ENCODE assay signal across 25 cellular contexts in genomic region chr15:90735929-90736328, GRCh38. TPM values are rescaled to one million over a fixed set of nuclear protein-coding genes. Genes with fewer than 3 reads are reported as not detected.
A peak's percentile ranks its signal among the peaks of the same experiment; 100 is the strongest.
DNase-seq lines count a peak whose midpoint lies in the region; ATAC-seq, FAIRE-seq and TF ChIP-seq lines count a peak whose summit lies in the region.
"Had no signal": no experiment of that assay in that cellular context is flagged by ENCODE, and none has a peak within 500 bp of the region (broad histone marks: within the 10 kb centered on the region; RNA-seq: fewer than 3 reads in every experiment).

No MANE protein-coding gene starts in this region.

- H3K4me3 ChIP-seq in HepG2 (replicated peaks in 1 of 3; ENCODE audit: insufficient read depth in 1 of 3, low read depth in 2 of 3, low read length in 3 of 3), result no peak overlapping the region
- H3K4me3 ChIP-seq in right lobe of liver, result no peak overlapping the region
- no peak overlapping the region for H3K4me3 ChIP-seq in GM12878
- no peak overlapping the region for H3K4me3 ChIP-seq in mesenchymal stem cell (ENCODE audit: insufficient read depth in 1 of 2, low read depth in 1 of 2, low read length in 2 of 2)
- no peak overlapping the region for H3K4me3 ChIP-seq in effector memory CD4-positive, alpha-beta T cell (ENCODE audit: insufficient read depth, low read depth, low read length, poor library complexity, severe bottlenecking)
- H3K4me3 ChIP-seq in PC-9, result no peak overlapping the region
- H3K4me3 ChIP-seq: GM23248, K562 had no signal

- H2BK15ac ChIP-seq in mesenchymal stem cell (ENCODE audit: low read depth, poor library complexity, severe bottlenecking), result no peak overlapping the region

- no peak overlapping the region for H3K4ac ChIP-seq in mesenchymal stem cell (ENCODE audit: low read depth in 1 of 2, low read length in 2 of 2)

- H3F3A ChIP-seq in PC-9 (ENCODE audit: insufficient read depth, low read depth), result 0 out of 2 replicates have a peak, but pooled peaks cover 7% of the 10 kb centered on the region

- H2AK5ac ChIP-seq in mesenchymal stem cell (ENCODE audit: low read length, severe bottlenecking), result no peak overlapping the region

- FAIRE-seq in HepG2 (lab: Jason Lieb, UNC), result peak; percentile 30
- FAIRE-seq in GM12878 (lab: Jason Lieb, UNC), result peak; percentile 75
- FAIRE-seq: K562 had no signal

- H2BK120ac ChIP-seq in mesenchymal stem cell (ENCODE audit: low read depth, low read length), result no peak overlapping the region

- no peaks in the 10 kb centered on the region for H3K4me1 ChIP-seq in HepG2 (ENCODE audit: insufficient read depth, low read length)
- H3K4me1 ChIP-seq in right lobe of liver, result no peaks in the 10 kb centered on the region
- H3K4me1 ChIP-seq in GM12878 (ENCODE audit: control insufficient read depth, insufficient read depth, low read length), result no peaks in the 10 kb centered on the region
- H3K4me1 ChIP-seq in mesenchymal stem cell (ENCODE audit: control insufficient read depth, insufficient read depth, low read depth, low read length), result no peaks in the 10 kb centered on the region
- no peaks in the 10 kb centered on the region for H3K4me1 ChIP-seq in effector memory CD4-positive, alpha-beta T cell (ENCODE audit: control insufficient read depth, insufficient read depth, low read length, poor library complexity, severe bottlenecking)
- H3K4me1 ChIP-seq in PC-9 (replicated peaks; ENCODE audit: insufficient read depth), result no peaks in the 10 kb centered on the region

- no peak for ATAC-seq in HepG2
- no peak for ATAC-seq in right lobe of liver
- ATAC-seq in GM12878, result peak; percentile 55
- no peak for ATAC-seq in GM19467 (IDR thresholded peaks at IDR 0.05; ENCODE audit: unreplicated experiment)
- ATAC-seq: CD8-positive, alpha-beta T cell; K562; Panc1; SK-N-SH treated with all-trans-retinoic acid at 6 μM for 48 hours had no signal

- H2AFZ ChIP-seq in HepG2 (ENCODE audit: low read length) (no peak overlapping the region), GM12878 (ENCODE audit: control insufficient read depth, low read depth, low read length) (peak overlapping the region; percentile 3), mesenchymal stem cell (ENCODE audit: low read depth, low read length) (no peak overlapping the region), PC-9 (no peak overlapping the region)
- H2AFZ ChIP-seq: GM23248 had no signal

- no peaks in the 10 kb centered on the region for H3K79me2 ChIP-seq in HepG2 (ENCODE audit: insufficient read depth, low read length)
- peaks cover 27% of the 10 kb centered on the region for H3K79me2 ChIP-seq in GM12878 (ENCODE audit: control insufficient read depth, insufficient read depth, low read length)
- H3K79me2 ChIP-seq in PC-9 (ENCODE audit: low read depth), result peaks cover 3% of the 10 kb centered on the region; the same call in 1 of the 2 replicates

- TF ChIP-seq RAD21 in HepG2 (CRISPR knock-in tag; IDR thresholded peaks at IDR 0.05), result no peak
- no peak for TF ChIP-seq RAD21 in GM12878 (IDR thresholded peaks at IDR 0.05; ENCODE audit: insufficient read depth, low read depth, low read length)

- no peak overlapping the region for H3K27ac ChIP-seq in HepG2 (ENCODE audit: extremely low read length, insufficient read depth, low read length)
- H3K27ac ChIP-seq in right lobe of liver, result no peak overlapping the region
- H3K27ac ChIP-seq in GM12878 (ENCODE audit: control insufficient read depth, insufficient read depth), result no peak overlapping the region; the same call in 1 of the 2 replicates
- H3K27ac ChIP-seq in mesenchymal stem cell (ENCODE audit: low read length, poor library complexity, severe bottlenecking), result no peak overlapping the region
- no peak overlapping the region for H3K27ac ChIP-seq in effector memory CD4-positive, alpha-beta T cell (ENCODE audit: insufficient read depth, low read length, poor library complexity, severe bottlenecking)
- no peak overlapping the region for H3K27ac ChIP-seq in PC-9
- H3K27ac ChIP-seq: GM23248 had no signal

- no peak overlapping the region for H3K23ac ChIP-seq in mesenchymal stem cell (ENCODE audit: low read length in 2 of 2)

- RAD21 ChIA-PET in GM12878 (lab: Charles Lee; ENCODE audit: unreplicated experiment), result interaction anchor here (1.3 kb wide), 1 partner anchor 168 kb away, joined by 3 read pairs; the partner anchor contains the start of gene MAN2A2

- TF ChIP-seq CTCF in HepG2 (CRISPR knock-in tag; IDR thresholded peaks at IDR 0.05) (no peak), right lobe of liver (IDR thresholded peaks at IDR 0.05) (no peak), GM12878 (IDR thresholded peaks at IDR 0.05 in 2 of 3, conservative IDR thresholded peaks at IDR 0.05 in 1 of 3; ENCODE audit: control insufficient read depth in 2 of 3, extremely low read depth in 1 of 3, insufficient read depth in 1 of 3, low read depth in 3 of 3, low read length in 3 of 3) (no peak), PC-9 (conservative IDR thresholded peaks at IDR 0.05) (no peak)

- DNase-seq in HepG2 (ENCODE audit: low spot score) (no peak), right lobe of liver (no peak), GM12878 (ENCODE audit: low read depth, low spot score) (no peak), mesenchymal stem cell (no peak), PC-9 (no peak)
- no peak for DNase-seq in effector memory CD4-positive, alpha-beta T cell
- no peak for DNase-seq in activated naive CD4-positive, alpha-beta T cell treated with Interleukin-2 at 50 U/mL for 16 hours
- DNase-seq: AML-193; C1 segment of cervical spinal cord; CD8-positive, alpha-beta T cell; DND-41; GM23248; H9; HFFc6; MM.1S; NCI-H1092; NCI-H1436; NCI-H1930; NCI-H2227 treated with DMSO at 0.1 percent for 48 hours; NCI-H510A; SIG-M5 had no signal

- H3K27me3 ChIP-seq in HepG2 (ENCODE audit: control insufficient read depth in 1 of 2, insufficient read depth in 2 of 2, low read length in 2 of 2) (no peaks in the 10 kb centered on the region), right lobe of liver (no peaks in the 10 kb centered on the region), GM12878 (replicated peaks in 1 of 2; ENCODE audit: control insufficient read depth in 2 of 2, insufficient read depth in 2 of 2, low read length in 1 of 2) (no peaks in the 10 kb centered on the region), mesenchymal stem cell (ENCODE audit: control insufficient read depth in 1 of 2, insufficient read depth in 1 of 2, low read length in 2 of 2) (no peaks in the 10 kb centered on the region), PC-9 (ENCODE audit: insufficient read depth, low read depth) (no peaks in the 10 kb centered on the region)
- H3K27me3 ChIP-seq in effector memory CD4-positive, alpha-beta T cell (replicated peaks; ENCODE audit: control insufficient read depth, insufficient read depth, low read length, poor library complexity, severe bottlenecking), result no peaks in the 10 kb centered on the region

- POLR2A ChIA-PET in HepG2 (lab: Yijun Ruan, JAX), result no interaction called here
- POLR2A ChIA-PET in GM12878 (lab: Charles Lee), result interaction anchor here (0.5 to 0.7 kb wide), 2 partner anchors 19 to 32 kb away, joined by 3 read pairs; partner anchors contain the start of gene BLM
- POLR2A ChIA-PET in PC-9 (lab: Charles Lee; ENCODE audit: unreplicated experiment), result no interaction called here

- H2BK12ac ChIP-seq in mesenchymal stem cell (ENCODE audit: low read length in 2 of 2), result no peak overlapping the region

- CTCF ChIA-PET in HepG2 (lab: Yijun Ruan, JAX; ENCODE audit: low intra/inter-chr PET ratio, low total read pairs), result no interaction called here
- CTCF ChIA-PET in GM12878 (lab: Yijun Ruan, JAX), result interaction anchor here (0.7 to 1.0 kb wide), 3 partner anchors 88 to 205 kb away, joined by 3 to 5 read pairs (median 4); no protein-coding TSS in a partner anchor
- CTCF ChIA-PET in PC-9 (lab: Charles Lee), result no interaction called here

- H3K9me2 ChIP-seq in PC-9 (ENCODE audit: insufficient read depth), result no peaks in the 10 kb centered on the region

- H4K8ac ChIP-seq in mesenchymal stem cell (ENCODE audit: low read length), result no peak overlapping the region

- no peak overlapping the region for H3K9ac ChIP-seq in HepG2 (ENCODE audit: insufficient read depth, low read depth, low read length)
- no peak overlapping the region for H3K9ac ChIP-seq in GM12878 (ENCODE audit: control insufficient read depth, insufficient read depth, low read length)
- H3K9ac ChIP-seq in mesenchymal stem cell (ENCODE audit: low read length), result no peak overlapping the region
- H3K9ac ChIP-seq: GM23248 had no signal

- no peak overlapping the region for H3K14ac ChIP-seq in mesenchymal stem cell (ENCODE audit: low read length in 2 of 2)

- TF ChIP-seq POLR2A in HepG2 (IDR thresholded peaks at IDR 0.05; ENCODE audit: insufficient read depth in 1 of 2, low read depth in 2 of 2, low read length in 2 of 2) (no peak), right lobe of liver (IDR thresholded peaks at IDR 0.05) (no peak), GM12878 (IDR thresholded peaks at IDR 0.05; ENCODE audit: low read depth, low read length) (no peak)

- peaks cover 10% of the 10 kb centered on the region for H3K79me1 ChIP-seq in mesenchymal stem cell (replicated peaks; ENCODE audit: low read length, poor library complexity, severe bottlenecking)

- H3K18ac ChIP-seq in mesenchymal stem cell (ENCODE audit: low read depth in 1 of 2, low read length in 2 of 2), result no peak overlapping the region

- H4K91ac ChIP-seq in mesenchymal stem cell (ENCODE audit: low read length), result no peak overlapping the region

- H3K9me3 ChIP-seq in HepG2 (ENCODE audit: low read length) (no peaks in the 10 kb centered on the region), right lobe of liver (no peaks in the 10 kb centered on the region), GM12878 (replicated peaks; ENCODE audit: control insufficient read depth, insufficient read depth, low read length) (peaks cover 12% of the 10 kb centered on the region), mesenchymal stem cell (ENCODE audit: control insufficient read depth, low read length) (no peaks in the 10 kb centered on the region), PC-9 (ENCODE audit: insufficient read depth, low read depth) (no peaks in the 10 kb centered on the region; the same call in 1 of the 2 replicates)
- no peaks in the 10 kb centered on the region for H3K9me3 ChIP-seq in effector memory CD4-positive, alpha-beta T cell (ENCODE audit: control insufficient read depth, low read length)

- peak overlapping the region; percentile 19 for H2BK5ac ChIP-seq in mesenchymal stem cell (ENCODE audit: low read depth, low read length, poor library complexity, severe bottlenecking)

- no peak for TF ChIP-seq EP300 in HepG2 (IDR thresholded peaks at IDR 0.05; ENCODE audit: low read depth in 2 of 2, low read length in 2 of 2)
- TF ChIP-seq EP300 in HepG2 (CRISPR knock-in tag; IDR thresholded peaks at IDR 0.05; ENCODE audit: borderline replicate concordance), result no peak
- no peak for TF ChIP-seq EP300 in GM12878 (IDR thresholded peaks at IDR 0.05; ENCODE audit: borderline replicate concordance in 1 of 2, control insufficient read depth in 1 of 2, low read depth in 2 of 2, low read length in 2 of 2)

- H4K20me1 ChIP-seq in HepG2 (ENCODE audit: insufficient read depth, low read length) (no peaks in the 10 kb centered on the region), GM12878 (ENCODE audit: control insufficient read depth, insufficient read depth) (no peaks in the 10 kb centered on the region), PC-9 (ENCODE audit: insufficient read depth) (no peaks in the 10 kb centered on the region; the same call in 1 of the 2 replicates)

- BruUV-seq in HepG2 (replicated peaks; lab: Mats Ljungman, UMichigan) (no TSS peak), GM12878 (replicated peaks; lab: Mats Ljungman, UMichigan) (TSS peak; percentile 26), PC-9 (replicated peaks; lab: Mats Ljungman, UMichigan) (no TSS peak)

- in situ Hi-C loops in HepG2 (cut with HindIII; ENCODE audit: extremely low pct_ligation_motif_present, low pct_unique_long_range_greater_than_20kb), result no loop called here
- in situ Hi-C loops in GM12878 (cut with MboI), result no loop called here

- intact Hi-C loops in HepG2 (cut with micrococcal nuclease; ENCODE audit: unreplicated experiment) (no loop called here), right lobe of liver (cut with DNase I) (no loop called here), GM12878 (cut with micrococcal nuclease; ENCODE audit: unreplicated experiment) (no loop called here), PC-9 (cut with micrococcal nuclease; ENCODE audit: unreplicated experiment) (no loop called here)

- H3K36me3 ChIP-seq in HepG2 (replicated peaks in 1 of 2; ENCODE audit: control insufficient read depth in 1 of 2, insufficient read depth in 2 of 2, low read length in 2 of 2) (no peaks in the 10 kb centered on the region), right lobe of liver (no peaks in the 10 kb centered on the region), GM12878 (ENCODE audit: control insufficient read depth in 2 of 2, insufficient read depth in 2 of 2, low read length in 1 of 2) (peaks cover 0 to 2% of the 10 kb centered on the region in 2 experiments; a peak in 2 of 4 replicates), mesenchymal stem cell (ENCODE audit: control insufficient read depth in 1 of 2, insufficient read depth in 2 of 2, low read depth in 1 of 2, low read length in 2 of 2) (no peaks in the 10 kb centered on the region), PC-9 (ENCODE audit: low read depth) (peaks cover 8% of the 10 kb centered on the region; the same call in 1 of the 2 replicates)
- H3K36me3 ChIP-seq in effector memory CD4-positive, alpha-beta T cell (ENCODE audit: control insufficient read depth, insufficient read depth, low read length), result no peaks in the 10 kb centered on the region

- H3K4me2 ChIP-seq in HepG2 (ENCODE audit: low read depth, low read length) (no peak overlapping the region), GM12878 (ENCODE audit: control insufficient read depth, insufficient read depth) (no peak overlapping the region), mesenchymal stem cell (ENCODE audit: low read length, poor library complexity, severe bottlenecking) (no peak overlapping the region), PC-9 (no peak overlapping the region)

- WGBS in HepG2 (ENCODE audit: low lambda C conversion rate), result 88% methylated on average over 1 of the region's 1 CpG
- WGBS in right lobe of liver (ENCODE audit: insufficient coverage, low coverage, low lambda C conversion rate, missing lambda C conversion rate), result 67% methylated on average over 1 of the region's 1 CpG
- WGBS in GM12878 (ENCODE audit: insufficient coverage, insufficient replicate concordance, low lambda C conversion rate, missing lambda C conversion rate), result 3% methylated on average over 1 of the region's 1 CpG
- 81% methylated on average over 1 of the region's 1 CpG for WGBS in mesenchymal stem cell

- SMC1A ChIA-PET in GM12878 (lab: Charles Lee; ENCODE audit: uncharacterized antibody, unreplicated experiment), result interaction anchor here (0.6 to 1.6 kb wide), 6 partner anchors 10 to 254 kb away, joined by 3 to 9 read pairs (median 4); partner anchors contain the start of gene BLM

RNA-seq across cellular contexts. Expression of gene BLM, which starts 18.8 kb away (rescaled TPM):
- total RNA-seq in HepG2 (2016; rRNA removed; fragmentation: Illumina TruSeq; extraction: Trizol) (11.8 and 17.4 TPM in 2 replicates), right lobe of liver (1 to 10 TPM in 2 of 6 experiments, under 1 TPM in 4; 0.20 to 2.3 (median 0.45) TPM), GM12878 (2014; rRNA removed) (47.8 and 65.9 TPM in 2 replicates), GM12878 (2014; rRNA removed; fragmentation: Illumina TruSeq; extraction: Trizol) (68.4 and 71.7 TPM in 2 replicates), GM12878 (2021) (48.1 and 48.2 TPM in 2 replicates), PC-9 (2021) (15.1 and 19.1 TPM in 2 replicates)
- 2.2 and 2.6 TPM in 2 replicates for total RNA-seq in HepG2 (2016; cell fraction: cytosol; rRNA removed; fragmentation: Illumina TruSeq; extraction: Trizol; ENCODE audit: low read depth)
- 10.5 and 15.0 TPM in 2 replicates for total RNA-seq in HepG2 (2016; cell fraction: insoluble cytoplasmic fraction; rRNA removed; fragmentation: Illumina TruSeq; extraction: Trizol)
- 3.6 and 3.8 TPM in 2 replicates for total RNA-seq in HepG2 (2016; cell fraction: membrane; rRNA removed; fragmentation: Illumina TruSeq; extraction: Trizol)
- total RNA-seq in HepG2 (2016; cell fraction: nucleus; rRNA removed; fragmentation: Illumina TruSeq; extraction: Trizol), result 12.3 and 13.7 TPM in 2 replicates
- polyA plus RNA-seq in HepG2 (2011; rRNA removed) (2.8 and 5.1 TPM in 2 replicates), GM12878 (2011; rRNA removed) (23.0 and 34.7 TPM in 2 replicates), GM12878 (2014; fragmentation: Illumina TruSeq; extraction: Trizol) (49.3 and 62.5 TPM in 2 replicates), GM12878 (2014; fragmentation: Nextera tagmentation; extraction: Ambion mirVana) (10 to 100 TPM; 25.3 to 28.2 TPM), GM12878 (2014; rRNA removed) (34.6 and 42.3 TPM in 2 replicates), GM12878 (2016; fragmentation: Nextera tagmentation; extraction: Ambion mirVana) (10 to 100 TPM; 41.9 to 45.5 TPM)
- 1.1 and 1.5 TPM in 2 replicates for polyA plus RNA-seq in HepG2 (2011; cell fraction: cytosol; rRNA removed)
- polyA plus RNA-seq in HepG2 (2011; cell fraction: nucleus; rRNA removed), result 2.3 and 2.9 TPM in 2 replicates
- polyA plus RNA-seq in HepG2 (2012), result 0.87 and 4.0 TPM in 2 replicates
- polyA plus RNA-seq in HepG2 (2016; cell fraction: cytosol; fragmentation: Illumina TruSeq; extraction: Trizol; ENCODE audit: low read depth), result 0.60 and 0.83 TPM in 2 replicates
- polyA plus RNA-seq in HepG2 (2016; cell fraction: insoluble cytoplasmic fraction; fragmentation: Illumina TruSeq; extraction: Trizol; ENCODE audit: low read depth), result 14.9 and 15.0 TPM in 2 replicates
- 1.5 and 1.7 TPM in 2 replicates for polyA plus RNA-seq in HepG2 (2016; cell fraction: membrane; fragmentation: Illumina TruSeq; extraction: Trizol; ENCODE audit: low read depth)
- polyA plus RNA-seq in HepG2 (2016; cell fraction: nucleus; fragmentation: Illumina TruSeq; extraction: Trizol; ENCODE audit: insufficient read depth, low read depth), result 15.5 and 15.9 TPM in 2 replicates
- 4.0 and 28.3 TPM in 2 replicates for polyA minus RNA-seq in HepG2 (2011; rRNA and poly(A)+ RNA removed; ENCODE audit: low replicate concordance)
- 2.6 and 3.3 TPM in 2 replicates for polyA minus RNA-seq in HepG2 (2011; cell fraction: cytosol; rRNA and poly(A)+ RNA removed)
- polyA minus RNA-seq in HepG2 (2011; cell fraction: nucleus; rRNA and poly(A)+ RNA removed), result 4.2 and 5.9 TPM in 2 replicates
- 46.6 and 51.1 TPM in 2 replicates for total RNA-seq in GM12878 (2013; cell fraction: nucleolus; rRNA removed)
- 14.3 TPM for polyA plus RNA-seq in GM12878 (2011; ENCODE audit: low read depth)
- polyA plus RNA-seq in GM12878 (2011; cell fraction: cytosol; rRNA removed), result 13.1 and 15.1 TPM in 2 replicates
- 22.6 and 29.1 TPM in 2 replicates for polyA plus RNA-seq in GM12878 (2011; cell fraction: nucleus; rRNA removed)
- 28.7 and 29.9 TPM in 2 replicates for polyA plus RNA-seq in GM12878 (2012)
- polyA minus RNA-seq in GM12878 (2011; rRNA and poly(A)+ RNA removed), result 42.4 and 53.2 TPM in 2 replicates
- polyA minus RNA-seq in GM12878 (2011; cell fraction: cytosol; rRNA and poly(A)+ RNA removed), result 6.0 and 13.4 TPM in 2 replicates
- 8.2 and 12.5 TPM in 2 replicates for polyA minus RNA-seq in GM12878 (2011; cell fraction: nucleus; rRNA and poly(A)+ RNA removed)
- polyA plus RNA-seq in mesenchymal stem cell (2013, experiment 1 of 2), result 2.2 TPM
- 1.6 TPM for polyA plus RNA-seq in mesenchymal stem cell (2013, experiment 2 of 2)
